ENCODE assay signal across 1 cellular context in genomic region chr9:127977877-127978647, GRCh38.
TF ChIP-seq lines count a peak whose summit lies in the region.

No MANE protein-coding gene starts in this region.

TF ChIP-seq in HepG2, 621 proteins besides CTCF, POLR2A, EP300 and RAD21 (continues in another document):
- TF ChIP-seq ZMYM3 (CRISPR knock-in tag; IDR thresholded peaks at IDR 0.05) (0 out of 2 replicates have a peak, but pooled peaks have one; percentile 12), ZNF44 (CRISPR knock-in tag; IDR thresholded peaks at IDR 0.05) (no peak), ZNF768 (CRISPR knock-in tag; IDR thresholded peaks at IDR 0.05) (peak; percentile 93), ZNF276 (CRISPR knock-in tag; IDR thresholded peaks at IDR 0.05; ENCODE audit: low read depth) (0 out of 2 replicates have a peak, but pooled peaks have one; percentile 28), KDM5B (CRISPR knock-in tag; IDR thresholded peaks at IDR 0.05; ENCODE audit: borderline replicate concordance) (0 out of 2 replicates have a peak, but pooled peaks have one; percentile 22), ZBTB7B (CRISPR knock-in tag; IDR thresholded peaks at IDR 0.05) (no peak), ZNF878 (CRISPR knock-in tag; IDR thresholded peaks at IDR 0.05) (no peak), AFF4 (CRISPR knock-in tag; IDR thresholded peaks at IDR 0.05) (no peak), NFE2 (CRISPR knock-in tag; IDR thresholded peaks at IDR 0.05) (no peak), ZNF558 (CRISPR knock-in tag; IDR thresholded peaks at IDR 0.05; ENCODE audit: borderline replicate concordance) (no peak), FOXO4 (CRISPR knock-in tag; conservative IDR thresholded peaks at IDR 0.05) (0 out of 2 replicates have a peak, but pooled peaks have one; percentile 24), NR2F6 (IDR thresholded peaks at IDR 0.05) (no peak), NR2F6 (CRISPR knock-in tag; IDR thresholded peaks at IDR 0.05) (peak; percentile 28; the same call in 1 of the 2 replicates), SNRNP70 (IDR thresholded peaks at IDR 0.05; ENCODE audit: low read depth, low read length) (no peak), ZFP36 (IDR thresholded peaks at IDR 0.05; ENCODE audit: borderline replicate concordance, low read depth, low read length, partially characterized antibody) (no peak), ZSCAN9 (CRISPR knock-in tag; IDR thresholded peaks at IDR 0.05; ENCODE audit: borderline replicate concordance) (no peak), ZFP90 (CRISPR knock-in tag; IDR thresholded peaks at IDR 0.05; ENCODE audit: borderline replicate concordance) (no peak), AKAP8 (CRISPR knock-in tag; IDR thresholded peaks at IDR 0.05) (no peak), ZNF704 (CRISPR knock-in tag; IDR thresholded peaks at IDR 0.05; ENCODE audit: borderline replicate concordance) (no peak), RELA (CRISPR knock-in tag; IDR thresholded peaks at IDR 0.05) (no peak), MAX (IDR thresholded peaks at IDR 0.05) (0 out of 2 replicates have a peak, but pooled peaks have one; percentile 28), ZSCAN30 (CRISPR knock-in tag; IDR thresholded peaks at IDR 0.05) (no peak), MIER2 (CRISPR knock-in tag; IDR thresholded peaks at IDR 0.05) (no peak), GATAD2A (CRISPR knock-in tag; IDR thresholded peaks at IDR 0.05) (no peak), EED (CRISPR knock-in tag; IDR thresholded peaks at IDR 0.05) (no peak), ZNF652 (CRISPR knock-in tag; IDR thresholded peaks at IDR 0.05; ENCODE audit: borderline replicate concordance, low read depth) (no peak), ZNF781 (CRISPR knock-in tag; IDR thresholded peaks at IDR 0.05; ENCODE audit: borderline replicate concordance, not compliant biosample characterization) (no peak), ZNF430 (CRISPR knock-in tag; IDR thresholded peaks at IDR 0.05) (no peak), KAT7 (CRISPR knock-in tag; IDR thresholded peaks at IDR 0.05; ENCODE audit: borderline replicate concordance) (0 out of 2 replicates have a peak, but pooled peaks have one; percentile 49), IKZF1 (IDR thresholded peaks at IDR 0.05) (no peak), ZFX (CRISPR knock-in tag; IDR thresholded peaks at IDR 0.05; ENCODE audit: low read depth) (peak; percentile 63), GABPB1 (CRISPR knock-in tag; IDR thresholded peaks at IDR 0.05) (no peak), SRF (IDR thresholded peaks at IDR 0.05; ENCODE audit: low read depth, low read length) (no peak), ZNF180 (CRISPR knock-in tag; IDR thresholded peaks at IDR 0.05; ENCODE audit: borderline replicate concordance, low read depth) (no peak), ZNF563 (CRISPR knock-in tag; IDR thresholded peaks at IDR 0.05) (no peak)
- TF ChIP-seq, protein P1, sequence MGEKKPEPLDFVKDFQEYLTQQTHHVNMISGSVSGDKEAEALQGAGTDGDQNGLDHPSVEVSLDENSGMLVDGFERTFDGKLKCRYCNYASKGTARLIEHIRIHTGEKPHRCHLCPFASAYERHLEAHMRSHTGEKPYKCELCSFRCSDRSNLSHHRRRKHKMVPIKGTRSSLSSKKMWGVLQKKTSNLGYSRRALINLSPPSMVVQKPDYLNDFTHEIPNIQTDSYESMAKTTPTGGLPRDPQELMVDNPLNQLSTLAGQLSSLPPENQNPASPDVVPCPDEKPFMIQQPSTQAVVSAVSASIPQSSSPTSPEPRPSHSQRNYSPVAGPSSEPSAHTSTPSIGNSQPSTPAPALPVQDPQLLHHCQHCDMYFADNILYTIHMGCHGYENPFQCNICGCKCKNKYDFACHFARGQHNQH (CRISPR knock-in tag; IDR thresholded peaks at IDR 0.05): no peak; the same call in 1 of the 2 replicates
- TF ChIP-seq, protein P2, sequence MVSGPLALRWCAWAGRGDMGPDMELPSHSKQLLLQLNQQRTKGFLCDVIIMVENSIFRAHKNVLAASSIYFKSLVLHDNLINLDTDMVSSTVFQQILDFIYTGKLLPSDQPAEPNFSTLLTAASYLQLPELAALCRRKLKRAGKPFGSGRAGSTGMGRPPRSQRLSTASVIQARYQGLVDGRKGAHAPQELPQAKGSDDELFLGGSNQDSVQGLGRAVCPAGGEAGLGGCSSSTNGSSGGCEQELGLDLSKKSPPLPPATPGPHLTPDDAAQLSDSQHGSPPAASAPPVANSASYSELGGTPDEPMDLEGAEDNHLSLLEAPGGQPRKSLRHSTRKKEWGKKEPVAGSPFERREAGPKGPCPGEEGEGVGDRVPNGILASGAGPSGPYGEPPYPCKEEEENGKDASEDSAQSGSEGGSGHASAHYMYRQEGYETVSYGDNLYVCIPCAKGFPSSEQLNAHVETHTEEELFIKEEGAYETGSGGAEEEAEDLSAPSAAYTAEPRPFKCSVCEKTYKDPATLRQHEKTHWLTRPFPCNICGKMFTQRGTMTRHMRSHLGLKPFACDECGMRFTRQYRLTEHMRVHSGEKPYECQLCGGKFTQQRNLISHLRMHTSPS (CRISPR knock-in tag; IDR thresholded peaks at IDR 0.05; ENCODE audit: low read depth): no peak
- TF ChIP-seq, protein P3, sequence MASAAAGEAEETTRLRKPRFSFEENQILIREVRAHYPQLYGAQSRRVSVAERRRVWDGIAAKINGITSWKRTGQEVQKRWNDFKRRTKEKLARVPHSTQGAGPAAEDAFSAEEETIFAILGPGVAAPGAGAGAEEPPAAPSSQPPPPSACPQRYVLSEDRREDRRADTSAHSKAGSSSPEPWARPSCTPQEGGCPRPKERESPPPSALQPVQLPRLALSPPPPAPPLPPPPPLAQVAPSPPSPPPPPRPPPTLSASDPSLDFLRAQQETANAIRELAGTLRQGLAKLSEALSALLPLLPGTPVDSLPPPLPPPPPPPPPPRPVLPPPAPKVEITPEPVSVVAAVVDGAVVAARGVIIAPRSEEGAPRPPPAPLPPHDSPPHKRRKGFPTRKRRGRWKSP (CRISPR knock-in tag; IDR thresholded peaks at IDR 0.05): no peak
- TF ChIP-seq, protein P4, sequence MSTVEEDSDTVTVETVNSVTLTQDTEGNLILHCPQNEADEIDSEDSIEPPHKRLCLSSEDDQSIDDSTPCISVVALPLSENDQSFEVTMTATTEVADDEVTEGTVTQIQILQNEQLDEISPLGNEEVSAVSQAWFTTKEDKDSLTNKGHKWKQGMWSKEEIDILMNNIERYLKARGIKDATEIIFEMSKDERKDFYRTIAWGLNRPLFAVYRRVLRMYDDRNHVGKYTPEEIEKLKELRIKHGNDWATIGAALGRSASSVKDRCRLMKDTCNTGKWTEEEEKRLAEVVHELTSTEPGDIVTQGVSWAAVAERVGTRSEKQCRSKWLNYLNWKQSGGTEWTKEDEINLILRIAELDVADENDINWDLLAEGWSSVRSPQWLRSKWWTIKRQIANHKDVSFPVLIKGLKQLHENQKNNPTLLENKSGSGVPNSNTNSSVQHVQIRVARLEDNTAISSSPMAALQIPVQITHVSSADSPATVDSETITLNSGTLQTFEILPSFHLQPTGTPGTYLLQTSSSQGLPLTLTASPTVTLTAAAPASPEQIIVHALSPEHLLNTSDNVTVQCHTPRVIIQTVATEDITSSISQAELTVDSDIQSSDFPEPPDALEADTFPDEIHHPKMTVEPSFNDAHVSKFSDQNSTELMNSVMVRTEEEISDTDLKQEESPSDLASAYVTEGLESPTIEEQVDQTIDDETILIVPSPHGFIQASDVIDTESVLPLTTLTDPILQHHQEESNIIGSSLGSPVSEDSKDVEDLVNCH (CRISPR knock-in tag; IDR thresholded peaks at IDR 0.05): no peak
- TF ChIP-seq, protein P5, sequence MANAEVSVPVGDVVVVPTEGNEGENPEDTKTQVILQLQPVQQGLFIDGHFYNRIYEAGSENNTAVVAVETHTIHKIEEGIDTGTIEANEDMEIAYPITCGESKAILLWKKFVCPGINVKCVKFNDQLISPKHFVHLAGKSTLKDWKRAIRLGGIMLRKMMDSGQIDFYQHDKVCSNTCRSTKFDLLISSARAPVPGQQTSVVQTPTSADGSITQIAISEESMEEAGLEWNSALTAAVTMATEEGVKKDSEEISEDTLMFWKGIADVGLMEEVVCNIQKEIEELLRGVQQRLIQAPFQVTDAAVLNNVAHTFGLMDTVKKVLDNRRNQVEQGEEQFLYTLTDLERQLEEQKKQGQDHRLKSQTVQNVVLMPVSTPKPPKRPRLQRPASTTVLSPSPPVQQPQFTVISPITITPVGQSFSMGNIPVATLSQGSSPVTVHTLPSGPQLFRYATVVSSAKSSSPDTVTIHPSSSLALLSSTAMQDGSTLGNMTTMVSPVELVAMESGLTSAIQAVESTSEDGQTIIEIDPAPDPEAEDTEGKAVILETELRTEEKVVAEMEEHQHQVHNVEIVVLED (CRISPR knock-in tag; IDR thresholded peaks at IDR 0.05; ENCODE audit: borderline replicate concordance): no peak
- TF ChIP-seq, protein P6, sequence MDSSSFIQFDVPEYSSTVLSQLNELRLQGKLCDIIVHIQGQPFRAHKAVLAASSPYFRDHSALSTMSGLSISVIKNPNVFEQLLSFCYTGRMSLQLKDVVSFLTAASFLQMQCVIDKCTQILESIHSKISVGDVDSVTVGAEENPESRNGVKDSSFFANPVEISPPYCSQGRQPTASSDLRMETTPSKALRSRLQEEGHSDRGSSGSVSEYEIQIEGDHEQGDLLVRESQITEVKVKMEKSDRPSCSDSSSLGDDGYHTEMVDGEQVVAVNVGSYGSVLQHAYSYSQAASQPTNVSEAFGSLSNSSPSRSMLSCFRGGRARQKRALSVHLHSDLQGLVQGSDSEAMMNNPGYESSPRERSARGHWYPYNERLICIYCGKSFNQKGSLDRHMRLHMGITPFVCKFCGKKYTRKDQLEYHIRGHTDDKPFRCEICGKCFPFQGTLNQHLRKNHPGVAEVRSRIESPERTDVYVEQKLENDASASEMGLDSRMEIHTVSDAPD (CRISPR knock-in tag; IDR thresholded peaks at IDR 0.05): no peak
